Comparison of ENCODE assay signal across 9 cellular contexts in the genomic region with DNA sequence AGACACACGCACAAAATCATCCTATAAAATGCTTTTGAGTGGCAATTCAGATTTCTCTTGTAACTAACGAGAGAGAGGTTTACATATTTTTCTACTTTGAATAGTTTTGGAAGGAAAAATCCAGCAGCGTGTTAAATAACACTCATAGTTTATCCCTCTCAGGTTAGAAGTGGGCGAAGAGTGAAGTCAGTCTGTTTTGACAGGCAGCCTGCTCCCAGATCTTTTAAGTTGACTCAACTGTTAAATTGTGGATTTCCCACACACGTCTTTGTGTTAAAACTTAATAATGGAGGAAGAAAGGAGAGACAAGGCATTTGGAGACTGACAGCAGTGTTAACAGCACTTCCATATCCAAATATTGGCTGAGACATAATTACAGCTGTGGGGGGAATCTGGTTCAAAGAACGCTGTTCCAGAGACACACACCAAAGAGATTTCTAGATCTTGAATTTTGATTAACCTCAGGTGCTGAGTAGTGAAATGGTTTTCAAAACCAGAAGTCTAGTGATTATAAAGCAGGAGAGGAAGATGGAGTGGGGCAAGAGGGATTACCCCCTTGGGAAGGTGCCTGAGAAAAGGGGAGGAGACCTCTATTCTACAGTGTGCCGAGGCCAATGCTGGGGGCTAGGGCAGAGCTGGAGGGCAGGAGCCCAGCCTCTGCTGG. TPM values are rescaled to one million over a fixed set of nuclear protein-coding genes. Genes with fewer than 3 reads are reported as not detected.
A peak's percentile ranks its signal among the peaks of the same experiment; 100 is the strongest.
DNase-seq lines count a peak whose midpoint lies in the region; ATAC-seq, FAIRE-seq and TF ChIP-seq lines count a peak whose summit lies in the region.
"Had no signal": no experiment of that assay in that cellular context is flagged by ENCODE, and none has a peak within 500 bp of the region (broad histone marks: within the 10 kb centered on the region; RNA-seq: fewer than 3 reads in every experiment).

No MANE protein-coding gene starts in this region.

- H3K36me3 ChIP-seq in CD4-positive, alpha-beta memory T cell (ENCODE audit: insufficient read depth, low read length): no peaks in the 10 kb centered on the region
- no peaks in the 10 kb centered on the region for H3K36me3 ChIP-seq in OCI-LY7 (ENCODE audit: insufficient read depth, low read length)
- no peaks in the 10 kb centered on the region for H3K36me3 ChIP-seq in endothelial cell of umbilical vein (ENCODE audit: control insufficient read depth in 2 of 2, extremely low read depth in 1 of 2, insufficient read depth in 2 of 2, low read length in 2 of 2)
- H3K36me3 ChIP-seq in pancreas: no peaks in the 10 kb centered on the region

- FAIRE-seq in endothelial cell of umbilical vein (lab: Jason Lieb, UNC): peak; percentile 24
- FAIRE-seq in pancreas (lab: Jason Lieb, UNC): no peak

- no peaks in the 10 kb centered on the region for H3K9me2 ChIP-seq in OCI-LY7 (ENCODE audit: insufficient read depth, low read length)

- H2AFZ ChIP-seq in OCI-LY7 (ENCODE audit: low read length): no peak overlapping the region
- no peak overlapping the region for H2AFZ ChIP-seq in endothelial cell of umbilical vein (ENCODE audit: low read depth, low read length)

- peaks cover 0 to 22% of the 10 kb centered on the region in 2 donors for H3K36me3 Mint-ChIP-seq in CD4-positive, alpha-beta memory T cell

- H3K27me3 ChIP-seq in CD4-positive, alpha-beta memory T cell (ENCODE audit: insufficient read depth, low read length): no peaks in the 10 kb centered on the region
- H3K27me3 ChIP-seq in endothelial cell of umbilical vein (ENCODE audit: control insufficient read depth in 2 of 2, insufficient read depth in 2 of 2, low read length in 2 of 2): peaks cover 17 to 19% of the 10 kb centered on the region in 2 experiments
- H3K27me3 ChIP-seq in pancreas: no peaks in the 10 kb centered on the region

- ATAC-seq in pancreas: no peak
- ATAC-seq in HG02938 (IDR thresholded peaks at IDR 0.05; ENCODE audit: unreplicated experiment): no peak

- H3K9ac ChIP-seq in endothelial cell of umbilical vein (replicated peaks; ENCODE audit: extremely low read depth, insufficient read depth, low read length): no peak overlapping the region

- dilution Hi-C loops in endothelial cell of umbilical vein (cut with MboI; ENCODE audit: extremely low pct_ligation_motif_present, low sequenced_read_pairs): no loop called here

- no peaks in the 10 kb centered on the region for H3K27me3 Mint-ChIP-seq in CD4-positive, alpha-beta memory T cell

- H3K4me2 ChIP-seq in OCI-LY7 (ENCODE audit: low read length) (peak overlapping the region; percentile 96; the same call in 1 of the 2 replicates), endothelial cell of umbilical vein (ENCODE audit: insufficient read depth, low read length) (peak overlapping the region; percentile 82)

- POLR2A ChIA-PET in CD4-positive, alpha-beta memory T cell (lab: Charles Lee; ENCODE audit: partially characterized antibody): interaction anchor here (5.6 kb wide), 1 partner anchor 28 kb away, joined by 24 read pairs; no protein-coding TSS in a partner anchor
- POLR2A ChIA-PET in OCI-LY7 (lab: Charles Lee) (interaction anchor here (0.7 to 0.9 kb wide), 2 partner anchors 30 to 192 kb away, joined by 3 read pairs; no protein-coding TSS in a partner anchor), endothelial cell of umbilical vein (lab: Charles Lee) (no interaction called here)

- DNase-seq in CD4-positive, alpha-beta memory T cell: no peak
- no peak for DNase-seq in OCI-LY7 (ENCODE audit: low spot score)
- DNase-seq in endothelial cell of umbilical vein (ENCODE audit: low read depth, low spot score): no peak
- DNase-seq in pancreas: no peak
- DNase-seq in DMS53 treated with DMSO at 0.1 percent for 48 hours (lab: John Stamatoyannopoulos, UW; ENCODE audit: unreplicated experiment): no peak
- DNase-seq in NCI-H2196 treated with DMSO at 0.1 percent for 48 hours (lab: John Stamatoyannopoulos, UW; ENCODE audit: unreplicated experiment): no peak
- no peak for DNase-seq in lower leg skin (ENCODE audit: low spot score in 2 of 2)
- DNase-seq: HCEC 1CT had no signal

- no peak for TF ChIP-seq CTCF in OCI-LY7 (conservative IDR thresholded peaks at IDR 0.05; ENCODE audit: low read length)
- no peak for TF ChIP-seq CTCF in endothelial cell of umbilical vein (IDR thresholded peaks at IDR 0.05; ENCODE audit: extremely low read depth in 1 of 2, insufficient read depth in 1 of 2, low read depth in 1 of 2, low read length in 2 of 2)
- no peak for TF ChIP-seq CTCF in pancreas (IDR thresholded peaks at IDR 0.05)
- no peak for TF ChIP-seq CTCF in lower leg skin (IDR thresholded peaks at IDR 0.05)

- H3K27ac ChIP-seq in CD4-positive, alpha-beta memory T cell (ENCODE audit: low read depth, low read length): no peak overlapping the region
- H3K27ac ChIP-seq in OCI-LY7 (ENCODE audit: low read depth, low read length, poor library complexity, severe bottlenecking) (no peak overlapping the region), endothelial cell of umbilical vein (ENCODE audit: insufficient read depth, low read depth, low read length) (no peak overlapping the region), pancreas (peak overlapping the region in 3 of 4 donors; percentile 3 to 95 (median 92))

- H3K79me2 ChIP-seq in OCI-LY7 (ENCODE audit: insufficient read depth, low read depth, low read length) (no peaks in the 10 kb centered on the region), endothelial cell of umbilical vein (ENCODE audit: control insufficient read depth, insufficient read depth, low read length) (peaks cover 66% of the 10 kb centered on the region)

- 43 to 59% methylated on average over 7 of the region's 7 CpGs for WGBS in pancreas, 2 donors
- 47 to 49% methylated on average over 7 of the region's 7 CpGs for WGBS in lower leg skin, 2 donors

- intact Hi-C loops in CD4-positive, alpha-beta memory T cell (cut with micrococcal nuclease): no loop called here
- intact Hi-C loops in OCI-LY7 (cut with micrococcal nuclease; ENCODE audit: unreplicated experiment): no loop called here
- intact Hi-C loops in endothelial cell of umbilical vein (cut with micrococcal nuclease): loop anchor here (2.0 kb wide), 1 partner anchor 39 kb away; no protein-coding TSS in a partner anchor
- intact Hi-C loops in pancreas (cut with DNase I): no loop called here
- intact Hi-C loops in lower leg skin (cut with DNase I; ENCODE audit: low total_unique reads): no loop called here

- peaks cover 0 to 4% (median 0%) of the 10 kb centered on the region in 8 donors for H3K9me3 Mint-ChIP-seq in CD4-positive, alpha-beta memory T cell

- no peaks in the 10 kb centered on the region for H3K9me3 ChIP-seq in CD4-positive, alpha-beta memory T cell (ENCODE audit: control insufficient read depth in 1 of 2, low read length in 2 of 2)
- H3K9me3 ChIP-seq in OCI-LY7 (ENCODE audit: low read length) (no peaks in the 10 kb centered on the region), endothelial cell of umbilical vein (replicated peaks; ENCODE audit: control insufficient read depth, insufficient read depth, low read length) (no peaks in the 10 kb centered on the region), pancreas (no peaks in the 10 kb centered on the region)

- H4K20me1 ChIP-seq in OCI-LY7 (ENCODE audit: insufficient read depth, low read length): peaks cover 10% of the 10 kb centered on the region
- H4K20me1 ChIP-seq in endothelial cell of umbilical vein (replicated peaks; ENCODE audit: control insufficient read depth, extremely low read depth, insufficient read depth, low read length): peaks cover 9% of the 10 kb centered on the region

- TF ChIP-seq POLR2A in endothelial cell of umbilical vein (IDR thresholded peaks at IDR 0.05; ENCODE audit: low read depth, low read length) (no peak), lower leg skin (IDR thresholded peaks at IDR 0.05) (no peak)

- H3K4me3 Mint-ChIP-seq in CD4-positive, alpha-beta memory T cell: peak overlapping the region; percentile 97 to 100 (median 100)

- H3K9me1 ChIP-seq in endothelial cell of umbilical vein (replicated peaks; ENCODE audit: control insufficient read depth, extremely low read depth, insufficient read depth, low read length): no peaks in the 10 kb centered on the region

- H3K4me3 ChIP-seq in CD4-positive, alpha-beta memory T cell (ENCODE audit: low read length in 2 of 2): peak overlapping the region in 1 of 2 donors; percentile 93
- H3K4me3 ChIP-seq in OCI-LY7 (ENCODE audit: low read depth, low read length, poor library complexity, severe bottlenecking) (peak overlapping the region; percentile 82), endothelial cell of umbilical vein (replicated peaks in 1 of 3; ENCODE audit: insufficient read depth in 1 of 3, low read depth in 1 of 3, low read length in 3 of 3) (peak overlapping the region in 1 of 3 experiments; percentile 94), pancreas (peak overlapping the region in 2 of 4 donors; percentile 69 to 74), lower leg skin (ENCODE audit: low read depth, poor library complexity, severe bottlenecking) (no peak overlapping the region)

- H3K4me1 ChIP-seq in CD4-positive, alpha-beta memory T cell (ENCODE audit: insufficient read depth, low read length): peaks cover 69% of the 10 kb centered on the region
- H3K4me1 ChIP-seq in OCI-LY7 (ENCODE audit: insufficient read depth, low read length, poor library complexity, severe bottlenecking): peaks cover 39% of the 10 kb centered on the region
- peaks cover 38% of the 10 kb centered on the region for H3K4me1 ChIP-seq in endothelial cell of umbilical vein (ENCODE audit: control insufficient read depth, extremely low read depth, insufficient read depth, low read length)
- H3K4me1 ChIP-seq in pancreas: peaks cover 47 to 50% (median 49%) of the 10 kb centered on the region in 3 donors

- H3K4me1 Mint-ChIP-seq in CD4-positive, alpha-beta memory T cell: peaks cover 49 to 79% (median 61%) of the 10 kb centered on the region in 4 donors

- BruUV-seq in OCI-LY7 (replicated peaks; lab: Mats Ljungman, UMichigan): no TSS peak
- BruUV-seq in endothelial cell of umbilical vein (replicated peaks; lab: Mats Ljungman, UMichigan): no TSS peak

- peak overlapping the region; percentile 47 to 100 (median 99) for H3K27ac Mint-ChIP-seq in CD4-positive, alpha-beta memory T cell

- CTCF ChIA-PET in CD4-positive, alpha-beta memory T cell (lab: Charles Lee; ENCODE audit: partially characterized antibody): interaction anchor here (0.8 to 6.2 kb wide), 6 partner anchors 16 to 75 kb away, joined by 3 to 37 read pairs (median 4); a partner anchor contains a TSS
- CTCF ChIA-PET in OCI-LY7 (lab: Charles Lee; ENCODE audit: unreplicated experiment) (interaction anchor here (1.6 kb wide), 1 partner anchor 30 kb away, joined by 3 read pairs; no protein-coding TSS in a partner anchor), endothelial cell of umbilical vein (lab: Charles Lee) (interaction anchor here (1.1 to 1.3 kb wide), 2 partner anchors 14 to 24 kb away, joined by 3 to 4 read pairs; no protein-coding TSS in a partner anchor)

RNA-seq across cellular contexts. Expression of a gene that starts 2.7 kb away (rescaled TPM):
- 10 to 100 TPM; 71.7 to 72.8 TPM for total RNA-seq in CD4-positive, alpha-beta memory T cell
- 1 to 10 TPM; 1.3 to 3.9 TPM for polyA plus RNA-seq in CD4-positive, alpha-beta memory T cell
- total RNA-seq in OCI-LY7 (2014; rRNA removed; shearing (Covaris generic)): 14.5 and 16.3 TPM in 2 replicates
- total RNA-seq in OCI-LY7 (2022): 39.9 and 46.5 TPM in 2 replicates
- total RNA-seq in endothelial cell of umbilical vein: 69.1 and 74.2 TPM in 2 replicates
- polyA plus RNA-seq in endothelial cell of umbilical vein: 52.4 and 52.9 TPM in 2 replicates
- 55.5 and 56.5 TPM in 2 replicates for polyA plus RNA-seq in endothelial cell of umbilical vein (2011; cell fraction: cytosol; rRNA removed)
- polyA plus RNA-seq in endothelial cell of umbilical vein (2011; cell fraction: nucleus; rRNA removed): 65.3 and 75.4 TPM in 2 replicates
- 46.4 and 49.8 TPM in 2 replicates for polyA plus RNA-seq in endothelial cell of umbilical vein (2012)
- polyA minus RNA-seq in endothelial cell of umbilical vein: 64.9 and 75.6 TPM in 2 replicates
- 29.7 TPM for polyA minus RNA-seq in endothelial cell of umbilical vein (2011; cell fraction: cytosol; rRNA and poly(A)+ RNA removed)
- polyA minus RNA-seq in endothelial cell of umbilical vein (2011; cell fraction: nucleus; rRNA and poly(A)+ RNA removed): 31.4 and 32.5 TPM in 2 replicates
- 10 to 100 TPM; 28.3 to 55.7 (median 30.8) TPM for total RNA-seq in pancreas
- 10 to 100 TPM; 38.8 to 48.9 TPM for polyA plus RNA-seq in pancreas
- 10 to 100 TPM; 40.0 to 62.4 (median 52.4) TPM for total RNA-seq in lower leg skin

RNA-seq across cellular contexts. Expression of a gene that starts 52.0 kb away (rescaled TPM):
- total RNA-seq in CD4-positive, alpha-beta memory T cell: 1 to 10 TPM in 1 of 2 experiments, under 1 TPM in 1; 0.78 to 1.2 TPM
- polyA plus RNA-seq in CD4-positive, alpha-beta memory T cell: under 1 TPM in 1 of 2 donors, not detected in 1; 0.22 TPM
- 9.7 and 9.8 TPM in 2 replicates for total RNA-seq in OCI-LY7 (2014; rRNA removed; shearing (Covaris generic))
- total RNA-seq in OCI-LY7 (2022) (9.4 and 10.9 TPM in 2 replicates), endothelial cell of umbilical vein (7.4 and 10.9 TPM in 2 replicates), pancreas (1 to 10 TPM; 2.3 to 7.0 (median 3.8) TPM), lower leg skin (1 to 10 TPM; 1.4 to 4.7 (median 3.2) TPM)
- polyA plus RNA-seq in endothelial cell of umbilical vein (2.9 and 3.4 TPM in 2 replicates), pancreas (1 to 10 TPM; 2.4 to 4.8 TPM)
- polyA plus RNA-seq in endothelial cell of umbilical vein (2011; cell fraction: cytosol; rRNA removed): 3.3 and 3.5 TPM in 2 replicates
- 3.0 and 3.2 TPM in 2 replicates for polyA plus RNA-seq in endothelial cell of umbilical vein (2011; cell fraction: nucleus; rRNA removed)
- polyA plus RNA-seq in endothelial cell of umbilical vein (2012): 7.2 and 8.8 TPM in 2 replicates
- 6.0 and 6.5 TPM in 2 replicates for polyA minus RNA-seq in endothelial cell of umbilical vein
- 15.0 TPM for polyA minus RNA-seq in endothelial cell of umbilical vein (2011; cell fraction: cytosol; rRNA and poly(A)+ RNA removed)
- polyA minus RNA-seq in endothelial cell of umbilical vein (2011; cell fraction: nucleus; rRNA and poly(A)+ RNA removed): 3.1 and 3.9 TPM in 2 replicates

Comparison
In these comparisons a context has a peak if more than half of its experiments do, and no peak if none do; other contexts are left out.
1. H3K27ac ChIP-seq: peak in pancreas (3 of 4); none in CD4-positive, alpha-beta memory T cell (single experiment), OCI-LY7 (single experiment) and endothelial cell of umbilical vein (single experiment).